21 cellular contexts compared by ENCODE assay signal in genomic region chr1:152880907-152881306, GRCh38. TPM values are rescaled to one million over a fixed set of nuclear protein-coding genes. Genes with fewer than 3 reads are reported as not detected.
DNase-seq lines count a peak whose midpoint lies in the region; ATAC-seq and TF ChIP-seq lines count a peak whose summit lies in the region.
"Had no signal": no experiment of that assay in that cellular context is flagged by ENCODE, and none has a peak within 500 bp of the region (broad histone marks: within the 10 kb centered on the region; RNA-seq: fewer than 3 reads in every experiment).

No MANE protein-coding gene starts in this region.

- POLR2A ChIA-PET in MCF 10A (lab: Yijun Ruan, JAX) = no interaction called here

- dilution Hi-C loops in mammary epithelial cell (cut with HindIII; ENCODE audit: low sequenced_read_pairs) = no loop called here

- 90% methylated on average over 5 of the region's 5 CpGs for WGBS in mammary epithelial cell (ENCODE audit: low coverage, missing lambda C conversion rate)

- BruUV-seq in mammary epithelial cell (replicated peaks; lab: Mats Ljungman, UMichigan) (no TSS peak), MCF 10A (replicated peaks; lab: Mats Ljungman, UMichigan) (no TSS peak)

- no peaks in the 10 kb centered on the region for H3K36me3 ChIP-seq in mammary epithelial cell (ENCODE audit: insufficient read depth, low read length)
- no peaks in the 10 kb centered on the region for H3K36me3 ChIP-seq in RWPE2 (ENCODE audit: low read depth)
- H3K36me3 ChIP-seq: tibial nerve had no signal

- intact Hi-C loops in mammary epithelial cell (cut with micrococcal nuclease) = loop anchor here (2.0 kb wide), 1 partner anchor 26 kb away; no protein-coding TSS in a partner anchor
- intact Hi-C loops in MCF 10A (cut with micrococcal nuclease) = no loop called here

- no peak overlapping the region for H3K27ac Mint-ChIP-seq in MCF 10A (ENCODE audit: low read depth, unreplicated experiment)
- H3K27ac Mint-ChIP-seq: activated naive CD4-positive, alpha-beta T cell treated with anti-CD3 and anti-CD28 coated beads, Interleukin-2, amount 50 U/mL, for 72 hours; brain had no signal

- H3K27ac ChIP-seq in mammary epithelial cell (ENCODE audit: insufficient read depth, low read depth, low read length) (peak overlapping the region; percentile 41), RWPE2 (ENCODE audit: poor library complexity, severe bottlenecking) (peak overlapping the region; percentile 56)
- H3K27ac ChIP-seq: A549, C4-2B, dorsolateral prefrontal cortex, tibial nerve had no signal

- CTCF ChIA-PET in mammary epithelial cell (lab: Charles Lee; ENCODE audit: low non-redundant PET) (no interaction called here), MCF 10A (lab: Yijun Ruan, JAX) (interaction anchor here (1.1 to 3.0 kb wide), 3 partner anchors 10 to 46 kb away, joined by 4 to 18 read pairs (median 13); no protein-coding TSS in a partner anchor)

- no peaks in the 10 kb centered on the region for H3K27me3 ChIP-seq in mammary epithelial cell (ENCODE audit: insufficient read depth, low read length)
- H3K27me3 ChIP-seq in RWPE2 (ENCODE audit: insufficient read depth, poor library complexity, severe bottlenecking) = no peaks in the 10 kb centered on the region
- H3K27me3 ChIP-seq: tibial nerve had no signal

- H3K9me3 ChIP-seq in mammary epithelial cell (replicated peaks; ENCODE audit: insufficient read depth, low read length) = no peaks in the 10 kb centered on the region
- H3K9me3 ChIP-seq in RWPE2 (ENCODE audit: severe bottlenecking) = no peaks in the 10 kb centered on the region
- H3K9me3 ChIP-seq: A549, tibial nerve had no signal

- no peak for TF ChIP-seq CTCF in mammary epithelial cell (conservative IDR thresholded peaks at IDR 0.05 in 1 of 2, IDR thresholded peaks at IDR 0.05 in 1 of 2; ENCODE audit: extremely low read depth in 1 of 2, insufficient read depth in 1 of 2, low read depth in 1 of 2, low read length in 2 of 2)
- TF ChIP-seq CTCF in MCF 10A (IDR thresholded peaks at IDR 0.05; ENCODE audit: unreplicated experiment) = no peak
- no peak for TF ChIP-seq CTCF in RWPE2 (IDR thresholded peaks at IDR 0.05; ENCODE audit: poor library complexity, severe bottlenecking)

- H3K36me3 Mint-ChIP-seq in MCF 10A (ENCODE audit: insufficient read depth, unreplicated experiment) = no peaks in the 10 kb centered on the region
- H3K36me3 Mint-ChIP-seq: activated naive CD4-positive, alpha-beta T cell treated with anti-CD3 and anti-CD28 coated beads, Interleukin-2, amount 50 U/mL, for 72 hours; brain had no signal

- peak; percentile 62 for ATAC-seq in HG02852 (IDR thresholded peaks at IDR 0.05; ENCODE audit: unreplicated experiment)
- no peak for ATAC-seq in RWPE2 (ENCODE audit: low read depth)
- no peak for ATAC-seq in GM18858 (IDR thresholded peaks at IDR 0.05; ENCODE audit: unreplicated experiment)
- ATAC-seq in HG02678 (IDR thresholded peaks at IDR 0.05; ENCODE audit: unreplicated experiment) = no peak
- ATAC-seq: A549 had no signal

- no peaks in the 10 kb centered on the region for H3K79me2 ChIP-seq in mammary epithelial cell (ENCODE audit: insufficient read depth, low read length)

- in situ Hi-C loops in mammary epithelial cell (cut with MboI; ENCODE audit: low sequenced_read_pairs in 2 of 2) = no loop called here

- H3K9ac ChIP-seq in mammary epithelial cell (ENCODE audit: insufficient read depth, low read length) = no peak overlapping the region

- no peak for DNase-seq in mammary epithelial cell
- no peak for DNase-seq in MCF 10A (ENCODE audit: unreplicated experiment)
- DNase-seq in RWPE2 (ENCODE audit: low spot score) = no peak
- no peak for DNase-seq in NCI-H2196 treated with DMSO at 0.1 percent for 48 hours (lab: John Stamatoyannopoulos, UW; ENCODE audit: unreplicated experiment)
- DNase-seq in activated T-cell treated with anti-CD3 and anti-CD28 coated beads for 4 hours = no peak
- DNase-seq: activated CD4-positive, CD25-positive, alpha-beta regulatory T cell treated with anti-CD3 and anti-CD28 coated beads, Interleukin-2, amount 50 U/mL, for 72 hours; dorsolateral prefrontal cortex; hypothalamus; Kasumi-1; NCI-H1436; NCI-H345 had no signal

- peak overlapping the region; percentile 77 for H2AFZ ChIP-seq in mammary epithelial cell (ENCODE audit: low read depth, low read length)

- no peak overlapping the region for H3K4me3 Mint-ChIP-seq in MCF 10A (ENCODE audit: unreplicated experiment)
- H3K4me3 Mint-ChIP-seq: brain had no signal

- H3K4me1 Mint-ChIP-seq in MCF 10A (ENCODE audit: insufficient read depth, unreplicated experiment) = peaks cover 40% of the 10 kb centered on the region
- H3K4me1 Mint-ChIP-seq: brain had no signal

- H3K4me1 ChIP-seq in mammary epithelial cell (ENCODE audit: insufficient read depth, low read length) = peaks cover 52% of the 10 kb centered on the region
- peaks cover 29% of the 10 kb centered on the region for H3K4me1 ChIP-seq in RWPE2 (ENCODE audit: insufficient read depth, poor library complexity, severe bottlenecking)
- H3K4me1 ChIP-seq: A549, tibial nerve had no signal

- no peak overlapping the region for H3K4me2 ChIP-seq in mammary epithelial cell (ENCODE audit: insufficient read depth, low read depth, low read length)
- H3K4me2 ChIP-seq: A549 had no signal

- H4K20me1 ChIP-seq in mammary epithelial cell (ENCODE audit: insufficient read depth, low read length) = no peaks in the 10 kb centered on the region

- no peak overlapping the region for H3K4me3 ChIP-seq in mammary epithelial cell (replicated peaks in 1 of 3; ENCODE audit: insufficient read depth in 1 of 3, low read depth in 2 of 3, low read length in 3 of 3)
- no peak overlapping the region for H3K4me3 ChIP-seq in RWPE2 (ENCODE audit: severe bottlenecking)
- H3K4me3 ChIP-seq: A549, dorsolateral prefrontal cortex, tibial nerve had no signal

- no peaks in the 10 kb centered on the region for H3K9me3 Mint-ChIP-seq in MCF 10A (ENCODE audit: unreplicated experiment)
- H3K9me3 Mint-ChIP-seq: activated naive CD4-positive, alpha-beta T cell treated with anti-CD3 and anti-CD28 coated beads, Interleukin-2, amount 50 U/mL, for 72 hours; brain had no signal

- no peaks in the 10 kb centered on the region for H3K27me3 Mint-ChIP-seq in MCF 10A (ENCODE audit: insufficient read depth, unreplicated experiment)
- H3K27me3 Mint-ChIP-seq: brain had no signal

RNA-seq across cellular contexts. Expression of gene SMCP, which starts 2.8 kb away (rescaled TPM):
- total RNA-seq in mammary epithelial cell (not detected), MCF 10A (2022) (not detected in 2 replicates)
- polyA plus RNA-seq in mammary epithelial cell = not detected
- polyA minus RNA-seq in mammary epithelial cell = not detected
- total RNA-seq: activated naive CD4-positive, alpha-beta T cell treated with anti-CD3 and anti-CD28 coated beads, Interleukin-2, amount 50 U/mL, for 72 hours; dorsolateral prefrontal cortex; osteoblast; T-helper 2 cell treated with Interferon-gamma antibody and Interleukin-4, amounts not matched to agents 100 ng/mL and 5 ng/mL, for 36 hours; tibial nerve had no signal
- polyA plus RNA-seq: A549 had no signal

RNA-seq across cellular contexts. Expression of gene LCE7A, which starts 21.1 kb away (rescaled TPM):
- not detected for total RNA-seq in mammary epithelial cell
- polyA plus RNA-seq in mammary epithelial cell = not detected
- polyA minus RNA-seq in mammary epithelial cell = not detected
- not detected in 2 replicates for total RNA-seq in MCF 10A (2022)
- total RNA-seq: activated naive CD4-positive, alpha-beta T cell treated with anti-CD3 and anti-CD28 coated beads, Interleukin-2, amount 50 U/mL, for 72 hours; dorsolateral prefrontal cortex; osteoblast; T-helper 2 cell treated with Interferon-gamma antibody and Interleukin-4, amounts not matched to agents 100 ng/mL and 5 ng/mL, for 36 hours; tibial nerve had no signal
- polyA plus RNA-seq: A549 had no signal

RNA-seq across cellular contexts. Expression of gene IVL, which starts 27.4 kb away (rescaled TPM):
- total RNA-seq in mammary epithelial cell (10 to 100 TPM in 1 of 2 donors, under 1 TPM in 1; 0.50 to 19.1 TPM), MCF 10A (2022) (0.33 and 0.56 TPM in 2 replicates)
- polyA plus RNA-seq in mammary epithelial cell = 21.5 TPM
- 11.8 TPM for polyA minus RNA-seq in mammary epithelial cell
- total RNA-seq: activated naive CD4-positive, alpha-beta T cell treated with anti-CD3 and anti-CD28 coated beads, Interleukin-2, amount 50 U/mL, for 72 hours; dorsolateral prefrontal cortex; osteoblast; T-helper 2 cell treated with Interferon-gamma antibody and Interleukin-4, amounts not matched to agents 100 ng/mL and 5 ng/mL, for 36 hours; tibial nerve had no signal
- polyA plus RNA-seq: A549 had no signal

RNA-seq across cellular contexts. Expression of gene LCE6A, which starts 38.3 kb away (rescaled TPM):
- total RNA-seq in mammary epithelial cell = not detected
- polyA plus RNA-seq in mammary epithelial cell = not detected
- not detected for polyA minus RNA-seq in mammary epithelial cell
- total RNA-seq in MCF 10A (2022) = not detected in 2 replicates
- total RNA-seq: activated naive CD4-positive, alpha-beta T cell treated with anti-CD3 and anti-CD28 coated beads, Interleukin-2, amount 50 U/mL, for 72 hours; dorsolateral prefrontal cortex; osteoblast; T-helper 2 cell treated with Interferon-gamma antibody and Interleukin-4, amounts not matched to agents 100 ng/mL and 5 ng/mL, for 36 hours; tibial nerve had no signal
- polyA plus RNA-seq: A549 had no signal

RNA-seq across cellular contexts. Expression of gene LCE1A, which starts 53.6 kb away (rescaled TPM):
- total RNA-seq in mammary epithelial cell (not detected), MCF 10A (2022) (not detected in 2 replicates)
- not detected for polyA plus RNA-seq in mammary epithelial cell
- not detected for polyA minus RNA-seq in mammary epithelial cell
- total RNA-seq: activated naive CD4-positive, alpha-beta T cell treated with anti-CD3 and anti-CD28 coated beads, Interleukin-2, amount 50 U/mL, for 72 hours; dorsolateral prefrontal cortex; osteoblast; T-helper 2 cell treated with Interferon-gamma antibody and Interleukin-4, amounts not matched to agents 100 ng/mL and 5 ng/mL, for 36 hours; tibial nerve had no signal
- polyA plus RNA-seq: A549 had no signal
